1 cellular context compared by ENCODE assay signal in genomic region chr7:121873795-121874194, GRCh38.
TF ChIP-seq lines count a peak whose summit lies in the region.

No MANE protein-coding gene starts in this region.

TF ChIP-seq in GM23338, 12 proteins besides CTCF, POLR2A, EP300 and RAD21 (continued from another document):
- no peak for TF ChIP-seq REST (IDR thresholded peaks at IDR 0.05; ENCODE audit: unreplicated experiment)
